ENCODE assay signal across 39 cellular contexts in the genomic region with DNA sequence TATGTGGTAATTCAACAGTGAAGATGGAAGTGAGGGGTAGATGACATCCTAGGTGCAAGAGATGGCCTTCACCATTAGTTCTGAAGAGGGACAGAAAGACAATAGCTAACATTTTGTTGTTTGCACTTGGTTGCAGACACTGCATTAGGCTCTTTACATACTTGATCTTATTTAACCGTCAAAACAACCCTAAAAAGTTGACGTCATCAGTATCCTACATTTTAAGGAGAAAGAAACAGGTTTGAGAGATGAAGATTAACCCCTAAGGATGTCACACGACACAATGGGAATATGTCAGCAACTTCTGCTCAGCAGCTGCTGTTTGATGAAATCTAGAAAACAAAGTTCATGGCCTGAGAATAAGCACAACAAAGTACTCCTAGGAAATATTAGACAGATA.
"Had no signal": no experiment of that assay in that cellular context is flagged by ENCODE, and none has a peak within 500 bp of the region (broad histone marks: within the 10 kb centered on the region; RNA-seq: fewer than 3 reads in every experiment).

No MANE protein-coding gene starts in this region.

- H3K36me3 Mint-ChIP-seq: activated naive CD4-positive, alpha-beta T cell treated with anti-CD3 and anti-CD28 coated beads, Interleukin-2, amount 10 ng/mL, durations not matched to agents 7 days and 5 days; activated naive CD4-positive, alpha-beta T cell treated with anti-CD3 and anti-CD28 coated beads, Interleukin-2, amount 50 U/mL, for 24 hours; activated naive CD4-positive, alpha-beta T cell treated with anti-CD3 and anti-CD28 coated beads, Interleukin-2, amount 50 U/mL, for 72 hours; activated naive CD8-positive, alpha-beta T cell; activated naive CD8-positive, alpha-beta T cell treated with anti-CD3 and anti-CD28 coated beads for 36 hours; activated naive CD8-positive, alpha-beta T cell treated with anti-CD3 and anti-CD28 coated beads, Interleukin-2, amount 10 ng/mL, durations not matched to agents 7 days and 5 days; brain had no signal

- H3K27me3 ChIP-seq: adrenal gland, ascending aorta, body of pancreas, brain microvascular endothelial cell, breast epithelium, cardiac muscle cell had no signal

- ATAC-seq: activated naive CD4-positive, alpha-beta T cell treated with anti-CD3 and anti-CD28 coated beads, Interleukin-2, amount 50 U/mL, for 72 hours; activated naive CD8-positive, alpha-beta T cell treated with anti-CD3 and anti-CD28 coated beads, Interleukin-2, amount 50 U/mL, for 24 hours; activated T-cell treated with anti-CD3 and anti-CD28 coated beads, Interleukin-2, amount 50 U/mL, for 4 hours; activated T-cell treated with anti-CD3 and anti-CD28 coated beads, Interleukin-2, amount 50 U/mL, for 72 hours; activated T-helper 17 cell treated with anti-CD3 and anti-CD28 coated beads, Interleukin-2, amount 50 U/mL, for 72 hours; body of pancreas had no signal

- DNase-seq: activated effector memory CD4-positive, alpha-beta T cell treated with anti-CD3 and anti-CD28 coated beads, Interleukin-2, amount 50 U/mL, for 16 hours; activated effector memory CD4-positive, alpha-beta T cell treated with Interleukin-2 at 50 U/mL for 16 hours; activated gamma-delta T cell; activated gamma-delta T cell treated with Interleukin-2 at 50 U/mL for 16 hours; activated naive CD4-positive, alpha-beta T cell; activated naive CD4-positive, alpha-beta T cell treated with anti-CD3 and anti-CD28 coated beads for 36 hours; activated naive CD4-positive, alpha-beta T cell treated with anti-CD3 and anti-CD28 coated beads, Interleukin-2, amount 10 ng/mL, durations not matched to agents 7 days and 5 days; activated naive CD4-positive, alpha-beta T cell treated with anti-CD3 and anti-CD28 coated beads, Interleukin-2, amount 50 U/mL, for 16 hours; activated naive CD4-positive, alpha-beta T cell treated with Interleukin-2 at 50 U/mL for 16 hours; activated naive CD8-positive, alpha-beta T cell treated with anti-CD3 and anti-CD28 coated beads for 36 hours; activated naive CD8-positive, alpha-beta T cell treated with anti-CD3 and anti-CD28 coated beads, Interleukin-2, amount 10 ng/mL, durations not matched to agents 7 days and 5 days; activated naive CD8-positive, alpha-beta T cell treated with anti-CD3 and anti-CD28 coated beads, Interleukin-2, amount 50 U/mL, for 24 hours; activated T-cell treated with anti-CD3 and anti-CD28 coated beads, Interleukin-2, amount 50 U/mL, for 4 hours; activated T-cell treated with anti-CD3 and anti-CD28 coated beads, Interleukin-2, amount 50 U/mL, for 48 hours; activated T-cell treated with anti-CD3 and anti-CD28 coated beads, Interleukin-2, amount 50 U/mL, for 72 hours; adrenal gland; amniotic stem cell; amygdala; anterior cingulate cortex; aorta; body of pancreas; brain microvascular endothelial cell; caudate nucleus; central memory CD4-positive, alpha-beta T cell; cerebellar nuclear complex had no signal

- H3K4me3 Mint-ChIP-seq: activated naive CD4-positive, alpha-beta T cell treated with anti-CD3 and anti-CD28 coated beads for 36 hours; activated naive CD4-positive, alpha-beta T cell treated with anti-CD3 and anti-CD28 coated beads, Interleukin-2, amount 10 ng/mL, durations not matched to agents 7 days and 5 days; activated naive CD4-positive, alpha-beta T cell treated with anti-CD3 and anti-CD28 coated beads, Interleukin-2, amount 50 U/mL, for 24 hours; activated naive CD8-positive, alpha-beta T cell; activated naive CD8-positive, alpha-beta T cell treated with anti-CD3 and anti-CD28 coated beads for 36 hours; activated naive CD8-positive, alpha-beta T cell treated with anti-CD3 and anti-CD28 coated beads, Interleukin-2, amount 10 ng/mL, durations not matched to agents 7 days and 5 days; activated naive CD8-positive, alpha-beta T cell treated with anti-CD3 and anti-CD28 coated beads, Interleukin-2, amount 50 U/mL, for 24 hours; activated T-cell treated with anti-CD3 and anti-CD28 coated beads, Interleukin-2, amount 50 U/mL, for 4 hours; activated T-cell treated with anti-CD3 and anti-CD28 coated beads, Interleukin-2, amount 50 U/mL, for 72 hours; activated T-helper 1 cell treated with anti-CD3 and anti-CD28 coated beads, Interleukin-12 subunit alpha, Interleukin-12 subunit beta, Interleukin-2, Interleukin-4 antibody, amounts not matched to agents 30 ng/mL and 10 ng/mL and 1 ng/mL, durations not matched to agents 14 hours and 24 hours and 36 hours; activated T-helper 17 cell treated with anti-CD3 and anti-CD28 coated beads, Interleukin-2, amount 50 U/mL, for 72 hours; brain; central memory CD8-positive, alpha-beta T cell had no signal

- H3K4me3 ChIP-seq: adrenal gland, ascending aorta, body of pancreas, breast epithelium, cardiac muscle cell had no signal

- H3K36me3 ChIP-seq: adrenal gland, ascending aorta, brain microvascular endothelial cell, breast epithelium, cardiac muscle cell had no signal

- H3K9me3 ChIP-seq: adrenal gland, ascending aorta, body of pancreas, breast epithelium had no signal

- H3K9me3 Mint-ChIP-seq: activated naive CD4-positive, alpha-beta T cell treated with anti-CD3 and anti-CD28 coated beads, Interleukin-2, amount 50 U/mL, for 24 hours; activated naive CD8-positive, alpha-beta T cell treated with anti-CD3 and anti-CD28 coated beads, Interleukin-2, amount 50 U/mL, for 24 hours; activated T-cell treated with anti-CD3 and anti-CD28 coated beads, Interleukin-2, amount 50 U/mL, for 4 hours; activated T-helper 2 cell treated with anti-CD3 and anti-CD28 coated beads, Interferon-gamma antibody, Interleukin-2, Interleukin-4, amounts not matched to agents 10 μg/mL and 5 μg/mL and 100 μg/mL, durations not matched to agents 14 hours and 24 hours and 36 hours; central memory CD8-positive, alpha-beta T cell had no signal

- H3K27ac Mint-ChIP-seq: activated naive CD4-positive, alpha-beta T cell treated with anti-CD3 and anti-CD28 coated beads for 36 hours; activated naive CD4-positive, alpha-beta T cell treated with anti-CD3 and anti-CD28 coated beads, Interleukin-2, amount 10 ng/mL, durations not matched to agents 7 days and 5 days; activated naive CD4-positive, alpha-beta T cell treated with anti-CD3 and anti-CD28 coated beads, Interleukin-2, amount 50 U/mL, for 24 hours; activated naive CD4-positive, alpha-beta T cell treated with anti-CD3 and anti-CD28 coated beads, Interleukin-2, amount 50 U/mL, for 72 hours; activated naive CD8-positive, alpha-beta T cell; activated naive CD8-positive, alpha-beta T cell treated with anti-CD3 and anti-CD28 coated beads for 36 hours; activated naive CD8-positive, alpha-beta T cell treated with anti-CD3 and anti-CD28 coated beads, Interleukin-2, amount 10 ng/mL, durations not matched to agents 7 days and 5 days; activated naive CD8-positive, alpha-beta T cell treated with anti-CD3 and anti-CD28 coated beads, Interleukin-2, amount 50 U/mL, for 24 hours; activated T-cell treated with anti-CD3 and anti-CD28 coated beads, Interleukin-2, amount 50 U/mL, for 72 hours; activated T-helper 1 cell treated with anti-CD3 and anti-CD28 coated beads, Interleukin-12 subunit alpha, Interleukin-12 subunit beta, Interleukin-2, Interleukin-4 antibody, amounts not matched to agents 30 ng/mL and 10 ng/mL and 1 ng/mL, durations not matched to agents 14 hours and 24 hours and 36 hours; activated T-helper 17 cell treated with anti-CD3 and anti-CD28 coated beads, Interleukin-2, amount 50 U/mL, for 72 hours; activated T-helper 2 cell treated with anti-CD3 and anti-CD28 coated beads, Interferon-gamma antibody, Interleukin-2, Interleukin-4, amounts not matched to agents 10 μg/mL and 5 μg/mL and 100 μg/mL, durations not matched to agents 14 hours and 24 hours and 36 hours; brain had no signal

- H3K27me3 Mint-ChIP-seq: activated naive CD4-positive, alpha-beta T cell treated with anti-CD3 and anti-CD28 coated beads, Interleukin-2, amount 10 ng/mL, durations not matched to agents 7 days and 5 days; activated naive CD8-positive, alpha-beta T cell treated with anti-CD3 and anti-CD28 coated beads for 36 hours; activated naive CD8-positive, alpha-beta T cell treated with anti-CD3 and anti-CD28 coated beads, Interleukin-2, amount 10 ng/mL, durations not matched to agents 7 days and 5 days; activated naive CD8-positive, alpha-beta T cell treated with anti-CD3 and anti-CD28 coated beads, Interleukin-2, amount 50 U/mL, for 24 hours; central memory CD8-positive, alpha-beta T cell had no signal

- H3K4me1 Mint-ChIP-seq: activated naive CD4-positive, alpha-beta T cell treated with anti-CD3 and anti-CD28 coated beads, Interleukin-2, amount 10 ng/mL, durations not matched to agents 7 days and 5 days; activated naive CD4-positive, alpha-beta T cell treated with anti-CD3 and anti-CD28 coated beads, Interleukin-2, amount 50 U/mL, for 24 hours; activated naive CD8-positive, alpha-beta T cell treated with anti-CD3 and anti-CD28 coated beads for 36 hours; activated naive CD8-positive, alpha-beta T cell treated with anti-CD3 and anti-CD28 coated beads, Interleukin-2, amount 10 ng/mL, durations not matched to agents 7 days and 5 days; activated naive CD8-positive, alpha-beta T cell treated with anti-CD3 and anti-CD28 coated beads, Interleukin-2, amount 50 U/mL, for 24 hours; activated T-helper 17 cell treated with anti-CD3 and anti-CD28 coated beads, Interleukin-2, amount 50 U/mL, for 72 hours; brain; central memory CD8-positive, alpha-beta T cell had no signal

- H3K4me1 ChIP-seq: adrenal gland, ascending aorta, body of pancreas, breast epithelium had no signal

- FAIRE-seq: astrocyte, bronchial epithelial cell, colon had no signal

- H3K27ac ChIP-seq: adrenal gland, ascending aorta, body of pancreas, brain microvascular endothelial cell, breast epithelium, cardiac muscle cell had no signal
